Comparison of ENCODE assay signal across 1 cellular context in genomic region chr12:54360717-54361456, GRCh38.
TF ChIP-seq lines count a peak whose summit lies in the region.

No MANE protein-coding gene starts in this region.

TF ChIP-seq in GM23338, 12 proteins besides CTCF, POLR2A, EP300 and RAD21 (continued from another document):
- TF ChIP-seq, protein P1, sequence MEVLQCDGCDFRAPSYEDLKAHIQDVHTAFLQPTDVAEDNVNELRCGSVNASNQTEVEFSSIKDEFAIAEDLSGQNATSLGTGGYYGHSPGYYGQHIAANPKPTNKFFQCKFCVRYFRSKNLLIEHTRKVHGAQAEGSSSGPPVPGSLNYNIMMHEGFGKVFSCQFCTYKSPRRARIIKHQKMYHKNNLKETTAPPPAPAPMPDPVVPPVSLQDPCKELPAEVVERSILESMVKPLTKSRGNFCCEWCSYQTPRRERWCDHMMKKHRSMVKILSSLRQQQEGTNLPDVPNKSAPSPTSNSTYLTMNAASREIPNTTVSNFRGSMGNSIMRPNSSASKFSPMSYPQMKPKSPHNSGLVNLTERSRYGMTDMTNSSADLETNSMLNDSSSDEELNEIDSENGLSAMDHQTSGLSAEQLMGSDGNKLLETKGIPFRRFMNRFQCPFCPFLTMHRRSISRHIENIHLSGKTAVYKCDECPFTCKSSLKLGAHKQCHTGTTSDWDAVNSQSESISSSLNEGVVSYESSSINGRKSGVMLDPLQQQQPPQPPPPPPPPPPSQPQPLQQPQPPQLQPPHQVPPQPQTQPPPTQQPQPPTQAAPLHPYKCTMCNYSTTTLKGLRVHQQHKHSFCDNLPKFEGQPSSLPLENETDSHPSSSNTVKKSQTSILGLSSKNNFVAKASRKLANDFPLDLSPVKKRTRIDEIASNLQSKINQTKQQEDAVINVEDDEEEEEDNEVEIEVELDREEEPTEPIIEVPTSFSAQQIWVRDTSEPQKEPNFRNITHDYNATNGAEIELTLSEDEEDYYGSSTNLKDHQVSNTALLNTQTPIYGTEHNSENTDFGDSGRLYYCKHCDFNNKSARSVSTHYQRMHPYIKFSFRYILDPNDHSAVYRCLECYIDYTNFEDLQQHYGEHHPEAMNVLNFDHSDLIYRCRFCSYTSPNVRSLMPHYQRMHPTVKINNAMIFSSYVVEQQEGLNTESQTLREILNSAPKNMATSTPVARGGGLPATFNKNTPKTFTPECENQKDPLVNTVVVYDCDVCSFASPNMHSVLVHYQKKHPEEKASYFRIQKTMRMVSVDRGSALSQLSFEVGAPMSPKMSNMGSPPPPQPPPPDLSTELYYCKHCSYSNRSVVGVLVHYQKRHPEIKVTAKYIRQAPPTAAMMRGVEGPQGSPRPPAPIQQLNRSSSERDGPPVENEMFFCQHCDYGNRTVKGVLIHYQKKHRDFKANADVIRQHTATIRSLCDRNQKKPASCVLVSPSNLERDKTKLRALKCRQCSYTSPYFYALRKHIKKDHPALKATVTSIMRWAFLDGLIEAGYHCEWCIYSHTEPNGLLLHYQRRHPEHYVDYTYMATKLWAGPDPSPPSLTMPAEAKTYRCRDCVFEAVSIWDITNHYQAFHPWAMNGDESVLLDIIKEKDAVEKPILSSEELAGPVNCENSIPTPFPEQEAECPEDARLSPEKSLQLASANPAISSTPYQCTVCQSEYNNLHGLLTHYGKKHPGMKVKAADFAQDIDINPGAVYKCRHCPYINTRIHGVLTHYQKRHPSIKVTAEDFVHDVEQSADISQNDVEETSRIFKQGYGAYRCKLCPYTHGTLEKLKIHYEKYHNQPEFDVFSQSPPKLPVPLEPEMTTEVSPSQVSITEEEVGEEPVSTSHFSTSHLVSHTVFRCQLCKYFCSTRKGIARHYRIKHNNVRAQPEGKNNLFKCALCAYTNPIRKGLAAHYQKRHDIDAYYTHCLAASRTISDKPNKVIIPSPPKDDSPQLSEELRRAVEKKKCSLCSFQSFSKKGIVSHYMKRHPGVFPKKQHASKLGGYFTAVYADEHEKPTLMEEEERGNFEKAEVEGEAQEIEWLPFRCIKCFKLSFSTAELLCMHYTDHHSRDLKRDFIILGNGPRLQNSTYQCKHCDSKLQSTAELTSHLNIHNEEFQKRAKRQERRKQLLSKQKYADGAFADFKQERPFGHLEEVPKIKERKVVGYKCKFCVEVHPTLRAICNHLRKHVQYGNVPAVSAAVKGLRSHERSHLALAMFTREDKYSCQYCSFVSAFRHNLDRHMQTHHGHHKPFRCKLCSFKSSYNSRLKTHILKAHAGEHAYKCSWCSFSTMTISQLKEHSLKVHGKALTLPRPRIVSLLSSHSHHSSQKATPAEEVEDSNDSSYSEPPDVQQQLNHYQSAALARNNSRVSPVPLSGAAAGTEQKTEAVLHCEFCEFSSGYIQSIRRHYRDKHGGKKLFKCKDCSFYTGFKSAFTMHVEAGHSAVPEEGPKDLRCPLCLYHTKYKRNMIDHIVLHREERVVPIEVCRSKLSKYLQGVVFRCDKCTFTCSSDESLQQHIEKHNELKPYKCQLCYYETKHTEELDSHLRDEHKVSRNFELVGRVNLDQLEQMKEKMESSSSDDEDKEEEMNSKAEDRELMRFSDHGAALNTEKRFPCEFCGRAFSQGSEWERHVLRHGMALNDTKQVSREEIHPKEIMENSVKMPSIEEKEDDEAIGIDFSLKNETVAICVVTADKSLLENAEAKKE (CRISPR knock-in tag; IDR thresholded peaks at IDR 0.05), result no peak
- TF ChIP-seq NANOG (IDR thresholded peaks at IDR 0.05; ENCODE audit: borderline replicate concordance), result no peak
- no peak for TF ChIP-seq ZNF114 (CRISPR knock-in tag; IDR thresholded peaks at IDR 0.05)
- TF ChIP-seq ZNF331 (CRISPR knock-in tag; IDR thresholded peaks at IDR 0.05; ENCODE audit: low read depth), result no peak
- no peak for TF ChIP-seq JUNB (IDR thresholded peaks at IDR 0.05; ENCODE audit: unreplicated experiment)
- TF ChIP-seq STAT1 (IDR thresholded peaks at IDR 0.05; ENCODE audit: unreplicated experiment), result no peak
- TF ChIP-seq ETS1 (IDR thresholded peaks at IDR 0.05), result no peak
- TF ChIP-seq EZH2phosphoT487 (IDR thresholded peaks at IDR 0.05; ENCODE audit: unreplicated experiment), result no peak
- no peak for TF ChIP-seq POLR2AphosphoS5 (IDR thresholded peaks at IDR 0.05; ENCODE audit: low read depth)
- TF ChIP-seq CREB1 (CRISPR knock-in tag; IDR thresholded peaks at IDR 0.05; ENCODE audit: low read depth), result no peak
- no peak for TF ChIP-seq REST (IDR thresholded peaks at IDR 0.05; ENCODE audit: unreplicated experiment)
TF ChIP-seq in GM23338: peak in this region for 0.
